27 cellular contexts compared by ENCODE assay signal in genomic region chr5:159897786-159898393, GRCh38. TPM values are rescaled to one million over a fixed set of nuclear protein-coding genes. Genes with fewer than 3 reads are reported as not detected.
DNase-seq lines count a peak whose midpoint lies in the region; ATAC-seq and TF ChIP-seq lines count a peak whose summit lies in the region.
"Had no signal": no experiment of that assay in that cellular context is flagged by ENCODE, and none has a peak within 500 bp of the region (broad histone marks: within the 10 kb centered on the region; RNA-seq: fewer than 3 reads in every experiment).

No MANE protein-coding gene starts in this region.

- no peaks in the 10 kb centered on the region for H3K9me3 ChIP-seq in MG63
- no peaks in the 10 kb centered on the region for H3K9me3 ChIP-seq in spleen
- H3K9me3 ChIP-seq: ascending aorta, stomach had no signal

- no peaks in the 10 kb centered on the region for H3K36me3 Mint-ChIP-seq in stimulated activated memory B cell treated with anti-CD40 and anti-IgM and Interleukin-4, amounts not matched to agents 10 μg/mL and 1 μg/mL and 100 μg/mL, for 72 hours
- H3K36me3 Mint-ChIP-seq: activated naive CD8-positive, alpha-beta T cell; CD4-positive, CD25-positive, alpha-beta regulatory T cell; immature natural killer cell had no signal

- TF ChIP-seq CTCF in AG10803 (conservative IDR thresholded peaks at IDR 0.05; ENCODE audit: low read length) (no peak), epithelial cell of esophagus (IDR thresholded peaks at IDR 0.05; ENCODE audit: insufficient read depth, low read depth, low read length, missing control alignments) (no peak), spleen (IDR thresholded peaks at IDR 0.05 in 8 of 11, conservative IDR thresholded peaks at IDR 0.05 in 3 of 11) (no peak)

- H3K27ac Mint-ChIP-seq in stimulated activated memory B cell treated with anti-CD40 and anti-IgM and Interleukin-4, amounts not matched to agents 10 μg/mL and 1 μg/mL and 100 μg/mL, for 72 hours, result no peak overlapping the region
- H3K27ac Mint-ChIP-seq: activated naive CD8-positive, alpha-beta T cell; activated T-helper 1 cell treated with anti-CD3 and anti-CD28 coated beads, Interleukin-12 subunit alpha, Interleukin-12 subunit beta, Interleukin-2, Interleukin-4 antibody, amounts not matched to agents 30 ng/mL and 10 ng/mL and 1 ng/mL, durations not matched to agents 14 hours and 24 hours and 36 hours; immature natural killer cell had no signal

- ATAC-seq in stimulated activated memory B cell treated with anti-CD40 and anti-IgM and Interleukin-4, amounts not matched to agents 10 μg/mL and 1 μg/mL and 100 μg/mL, for 72 hours, result no peak

- H3K27me3 Mint-ChIP-seq in stimulated activated memory B cell treated with anti-CD40 and anti-IgM and Interleukin-4, amounts not matched to agents 10 μg/mL and 1 μg/mL and 100 μg/mL, for 72 hours, result peaks cover 19% of the 10 kb centered on the region
- H3K27me3 Mint-ChIP-seq: CD4-positive, CD25-positive, alpha-beta regulatory T cell had no signal

- no peak overlapping the region for H3K4me3 Mint-ChIP-seq in stimulated activated memory B cell treated with anti-CD40 and anti-IgM and Interleukin-4, amounts not matched to agents 10 μg/mL and 1 μg/mL and 100 μg/mL, for 72 hours
- H3K4me3 Mint-ChIP-seq: activated naive CD8-positive, alpha-beta T cell; activated T-helper 1 cell treated with anti-CD3 and anti-CD28 coated beads, Interleukin-12 subunit alpha, Interleukin-12 subunit beta, Interleukin-2, Interleukin-4 antibody, amounts not matched to agents 30 ng/mL and 10 ng/mL and 1 ng/mL, durations not matched to agents 14 hours and 24 hours and 36 hours; CD4-positive, CD25-positive, alpha-beta regulatory T cell; H9; immature natural killer cell had no signal

- peak overlapping the region in 3 of 8 donors; percentile 15 to 32 (median 17) for H3K27ac ChIP-seq in spleen
- H3K27ac ChIP-seq: ascending aorta, epithelial cell of prostate, hepatocyte, stomach had no signal

- H3K4me3 ChIP-seq in AG10803 (ENCODE audit: low read length) (no peak overlapping the region), MG63 (no peak overlapping the region), epithelial cell of esophagus (ENCODE audit: low read length) (no peak overlapping the region), spleen (no peak overlapping the region)
- H3K4me3 ChIP-seq: ascending aorta, hepatocyte, lung, stomach had no signal

- DNase-seq in AG10803 (ENCODE audit: low read depth) (peak; percentile 43), MG63 (peak; percentile 91), epithelial cell of esophagus (ENCODE audit: low read depth) (peak; percentile 24), myocyte (ENCODE audit: low read depth) (peak; percentile 95), occipital lobe (lab: John Stamatoyannopoulos, UW) (no peak), spleen (no peak)
- no peak for DNase-seq in activated CD4-positive, CD25-positive, alpha-beta regulatory T cell (lab: John Stamatoyannopoulos, UW)
- DNase-seq: activated CD4-positive, alpha-beta T cell treated with anti-CD3 and anti-CD28 coated beads for 48 hours; CD4-positive, CD25-positive, alpha-beta regulatory T cell; DMS153; GDM1; H9; immature natural killer cell; NCI-H1436; NCI-H2171; NCI-H526 treated with DMSO at 0.1 percent for 48 hours; nucleus accumbens; SHP77 treated with DMSO at 0.1 percent for 48 hours; stomach had no signal

- no peaks in the 10 kb centered on the region for H3K4me1 ChIP-seq in spleen
- H3K4me1 ChIP-seq: ascending aorta, stomach had no signal

- H3K36me3 ChIP-seq in MG63, result no peaks in the 10 kb centered on the region
- H3K36me3 ChIP-seq in spleen, result no peaks in the 10 kb centered on the region
- H3K36me3 ChIP-seq: ascending aorta, stomach had no signal

- intact Hi-C loops in spleen (cut with DNase I; ENCODE audit: low total_unique reads), result no loop called here

- H3K4me1 Mint-ChIP-seq in stimulated activated memory B cell treated with anti-CD40 and anti-IgM and Interleukin-4, amounts not matched to agents 10 μg/mL and 1 μg/mL and 100 μg/mL, for 72 hours, result no peaks in the 10 kb centered on the region
- H3K4me1 Mint-ChIP-seq: CD4-positive, CD25-positive, alpha-beta regulatory T cell; immature natural killer cell had no signal

- WGBS in spleen, 5 donors, result 67 to 80% (median 72%) methylated on average over 6 of the region's 6 CpGs

- TF ChIP-seq POLR2A in spleen (IDR thresholded peaks at IDR 0.05), result no peak

- H3K9me3 Mint-ChIP-seq in stimulated activated memory B cell treated with anti-CD40 and anti-IgM and Interleukin-4, amounts not matched to agents 10 μg/mL and 1 μg/mL and 100 μg/mL, for 72 hours, result no peaks in the 10 kb centered on the region
- H3K9me3 Mint-ChIP-seq: activated T-helper 1 cell treated with anti-CD3 and anti-CD28 coated beads, Interleukin-12 subunit alpha, Interleukin-12 subunit beta, Interleukin-2, Interleukin-4 antibody, amounts not matched to agents 30 ng/mL and 10 ng/mL and 1 ng/mL, durations not matched to agents 14 hours and 24 hours and 36 hours; H9 had no signal

- H3K27me3 ChIP-seq in MG63 (no peaks in the 10 kb centered on the region), spleen (replicated peaks in 1 of 7) (peaks cover 0 to 5% (median 0%) of the 10 kb centered on the region in 7 donors)
- H3K27me3 ChIP-seq: ascending aorta, stomach had no signal

RNA-seq across cellular contexts. Expression of gene ADRA1B, which starts 18.4 kb away (rescaled TPM):
- 0.25 and 0.56 TPM in 2 replicates for total RNA-seq in MG63 (2014; rRNA removed; shearing (Covaris generic); ENCODE audit: low replicate concordance)
- total RNA-seq in myocyte (9.0 and 9.2 TPM in 2 replicates), occipital lobe (1.1 TPM), spleen (10 to 100 TPM in 5 of 7 donors, 1 to 10 TPM in 2; 6.9 to 39.6 (median 13.8) TPM)
- 3.2 TPM for polyA plus RNA-seq in myocyte (2012)
- 1 to 10 TPM in 2 of 3 donors, under 1 TPM in 1; 0.65 to 4.3 (median 1.3) TPM for polyA plus RNA-seq in spleen
- total RNA-seq: activated T-helper 1 cell treated with anti-CD3 and anti-CD28 coated beads, Interleukin-12 subunit alpha, Interleukin-12 subunit beta, Interleukin-2, Interleukin-4 antibody, amounts not matched to agents 30 ng/mL and 10 ng/mL and 1 ng/mL, durations not matched to agents 14 hours and 24 hours and 36 hours; CD4-positive, CD25-positive, alpha-beta regulatory T cell; H9; T-helper 1 cell treated with Interleukin-12 subunit alpha and Interleukin-12 subunit beta and Interleukin-4 antibody, amounts not matched to agents 30 ng/mL and 1 ng/mL, for 36 hours had no signal
- polyA plus RNA-seq: CD4-positive, CD25-positive, alpha-beta regulatory T cell; immature natural killer cell had no signal

Comparison
In these comparisons a context has a peak if more than half of its experiments do, and no peak if none do; other contexts are left out.
1. DNase-seq: peak in AG10803 (single experiment), MG63 (single experiment), epithelial cell of esophagus (single experiment) and myocyte (single experiment); none in occipital lobe (single experiment), activated CD4-positive, CD25-positive, alpha-beta regulatory T cell (0 of 4) and spleen (single experiment).